ENCODE assay signal across 8 cellular contexts in genomic region chr6:31834704-31835375, GRCh38. TPM values are rescaled to one million over a fixed set of nuclear protein-coding genes. Genes with fewer than 3 reads are reported as not detected.
DNase-seq lines count a peak whose midpoint lies in the region; ATAC-seq and TF ChIP-seq lines count a peak whose summit lies in the region.

No MANE protein-coding gene starts in this region.

- no peaks in the 10 kb centered on the region for H3K9me3 Mint-ChIP-seq in activated CD4-positive, alpha-beta memory T cell treated with anti-CD3 and anti-CD28 coated beads for 36 hours

- H3K4me3 ChIP-seq in ectodermal cell (ENCODE audit: insufficient read depth, low read depth, low read length) (peak overlapping the region; percentile 100), lung (peak overlapping the region; percentile 86)

- peak; percentile 91 for DNase-seq in DMS53 (lab: John Stamatoyannopoulos, UW)
- DNase-seq in NCI-H510A (lab: John Stamatoyannopoulos, UW) = peak; percentile 69
- DNase-seq in activated CD4-positive, alpha-beta memory T cell treated with anti-CD3 and anti-CD28 coated beads for 36 hours = peak; percentile 84
- peak; percentile 82 for DNase-seq in lung (ENCODE audit: low spot score)
- DNase-seq in stimulated activated CD4-positive, alpha-beta T cell treated with anti-CD3 and anti-CD28 coated beads, TNF-alpha, amount 100 ng/mL, for 1 hour (ENCODE audit: low read depth in 3 of 3, low spot score in 1 of 3) = peak; percentile 64 to 71 (median 65)

- H3K27me3 ChIP-seq in ectodermal cell (ENCODE audit: control insufficient read depth, insufficient read depth, low read length, poor library complexity, severe bottlenecking) (no peaks in the 10 kb centered on the region), lung (ENCODE audit: control insufficient read depth, insufficient read depth) (no peaks in the 10 kb centered on the region)

- peak overlapping the region; percentile 97 for H3K4me3 Mint-ChIP-seq in activated CD4-positive, alpha-beta memory T cell treated with anti-CD3 and anti-CD28 coated beads for 36 hours

- intact Hi-C loops in activated CD4-positive, alpha-beta memory T cell treated with anti-CD3 and anti-CD28 coated beads for 36 hours (cut with micrococcal nuclease) = loop anchor here (1.0 to 5.0 kb wide), 4 partner anchors 20 to 170 kb away; partner anchors contain the start of genes EHMT2, GPANK1, HSPA1A and HSPA1L

- H3K4me1 ChIP-seq in ectodermal cell (ENCODE audit: control insufficient read depth, insufficient read depth, low read length) = peaks cover 19% of the 10 kb centered on the region
- H3K4me1 ChIP-seq in lung (ENCODE audit: control insufficient read depth in 2 of 2, insufficient read depth in 2 of 2, low read length in 2 of 2) = peaks cover 7 to 8% of the 10 kb centered on the region in 2 donors

- H3K9me3 ChIP-seq in ectodermal cell (ENCODE audit: control insufficient read depth, low read length) (no peaks in the 10 kb centered on the region), lung (ENCODE audit: control insufficient read depth in 2 of 2, insufficient read depth in 1 of 2, low read length in 1 of 2) (no peaks in the 10 kb centered on the region)

- no peak for TF ChIP-seq CTCF in lung (IDR thresholded peaks at IDR 0.05; ENCODE audit: control extremely low read depth, extremely low read depth)

- CTCF ChIA-PET in activated CD4-positive, alpha-beta memory T cell treated with anti-CD3 and anti-CD28 coated beads for 36 hours (lab: Charles Lee) = interaction anchor here (0.6 to 2.1 kb wide), 3 partner anchors 29 to 117 kb away, joined by 4 to 11 read pairs (median 5); partner anchors contain the start of gene NEU1

- 0% methylated on average over 37 of the region's 37 CpGs for WGBS in ectodermal cell, 2 experiments
- WGBS in lung, 2 donors = 0% methylated on average over 36 to 37 of the region's 37 CpGs

- peaks cover 62% of the 10 kb centered on the region for H3K36me3 Mint-ChIP-seq in activated CD4-positive, alpha-beta memory T cell treated with anti-CD3 and anti-CD28 coated beads for 36 hours

- H3K36me3 ChIP-seq in ectodermal cell (ENCODE audit: control insufficient read depth, insufficient read depth, low read length) = peaks cover 31% of the 10 kb centered on the region
- peaks cover 10 to 21% of the 10 kb centered on the region in 2 donors for H3K36me3 ChIP-seq in lung (ENCODE audit: control insufficient read depth in 2 of 2, insufficient read depth in 2 of 2, low read length in 2 of 2)

- H3K27ac ChIP-seq in ectodermal cell (ENCODE audit: insufficient read depth, low read depth, low read length, poor library complexity, severe bottlenecking) = peak overlapping the region; percentile 99
- H3K27ac ChIP-seq in lung (ENCODE audit: low read depth in 1 of 2, low read length in 1 of 2) = peak overlapping the region; percentile 92 to 93

- H3K4me1 Mint-ChIP-seq in activated CD4-positive, alpha-beta memory T cell treated with anti-CD3 and anti-CD28 coated beads for 36 hours (ENCODE audit: low read depth) = peaks cover 40% of the 10 kb centered on the region

- H3K27ac Mint-ChIP-seq in activated CD4-positive, alpha-beta memory T cell treated with anti-CD3 and anti-CD28 coated beads for 36 hours = peak overlapping the region; percentile 97

- POLR2A ChIA-PET in activated CD4-positive, alpha-beta memory T cell treated with anti-CD3 and anti-CD28 coated beads for 36 hours (lab: Charles Lee) = interaction anchor here (0.7 to 2.9 kb wide), 11 partner anchors 11 to 293 kb away, joined by 3 to 8 read pairs (median 4); partner anchors contain the start of genes DDAH2, DDX39B, EHMT2 and LSM2

- no peaks in the 10 kb centered on the region for H3K27me3 Mint-ChIP-seq in activated CD4-positive, alpha-beta memory T cell treated with anti-CD3 and anti-CD28 coated beads for 36 hours

- ATAC-seq in HG02610 (IDR thresholded peaks at IDR 0.05; ENCODE audit: unreplicated experiment) (peak; percentile 35), lung (ENCODE audit: insufficient read depth, low FRiP score) (peak; percentile 73), GM18858 (IDR thresholded peaks at IDR 0.05; ENCODE audit: unreplicated experiment) (no peak)

RNA-seq across cellular contexts. Expression of gene HSPA1B, which starts 7.3 kb away (rescaled TPM):
- total RNA-seq in activated CD4-positive, alpha-beta memory T cell treated with anti-CD3 and anti-CD28 coated beads for 36 hours = 10 to 100 TPM; 59.5 to 62.3 TPM
- polyA plus RNA-seq in ectodermal cell (2013, experiment 1 of 4) = 63.6 TPM
- polyA plus RNA-seq in ectodermal cell (2013, experiment 2 of 4) = 32.4 TPM
- polyA plus RNA-seq in ectodermal cell (2013, experiment 3 of 4) = 41.5 TPM
- 40.4 TPM for polyA plus RNA-seq in ectodermal cell (2013, experiment 4 of 4)
- 1,000 to 10,000 TPM in 1 of 2 donors, 10 to 100 TPM in 1; 99.7 to 1,377 TPM for total RNA-seq in lung
- polyA plus RNA-seq in lung = 10 to 100 TPM; 33.2 to 99.0 TPM

RNA-seq across cellular contexts. Expression of gene HSPA1A, which starts 19.5 kb away (rescaled TPM):
- 10 to 100 TPM; 68.5 to 69.9 TPM for total RNA-seq in activated CD4-positive, alpha-beta memory T cell treated with anti-CD3 and anti-CD28 coated beads for 36 hours
- 62.5 TPM for polyA plus RNA-seq in ectodermal cell (2013, experiment 1 of 4)
- 38.8 TPM for polyA plus RNA-seq in ectodermal cell (2013, experiment 2 of 4)
- 46.0 TPM for polyA plus RNA-seq in ectodermal cell (2013, experiment 3 of 4)
- 53.0 TPM for polyA plus RNA-seq in ectodermal cell (2013, experiment 4 of 4)
- total RNA-seq in lung = 1,000 to 10,000 TPM in 1 of 2 donors, 100 to 1,000 TPM in 1; 118 to 1,149 TPM
- 100 to 1,000 TPM in 1 of 2 donors, 10 to 100 TPM in 1; 90.6 to 161 TPM for polyA plus RNA-seq in lung

RNA-seq across cellular contexts. Expression of gene HSPA1L, which starts 19.8 kb away (rescaled TPM):
- total RNA-seq in activated CD4-positive, alpha-beta memory T cell treated with anti-CD3 and anti-CD28 coated beads for 36 hours = 1 to 10 TPM; 2.0 TPM
- polyA plus RNA-seq in ectodermal cell (2013, experiment 1 of 4) = 1.1 TPM
- polyA plus RNA-seq in ectodermal cell (2013, experiment 2 of 4) = 1.5 TPM
- 1.2 TPM for polyA plus RNA-seq in ectodermal cell (2013, experiment 3 of 4)
- polyA plus RNA-seq in ectodermal cell (2013, experiment 4 of 4) = 1.5 TPM
- 1 to 10 TPM; 1.9 to 2.3 TPM for total RNA-seq in lung
- 1 to 10 TPM; 1.0 to 1.2 TPM for polyA plus RNA-seq in lung

RNA-seq across cellular contexts. Expression of gene NEU1, which starts 27.8 kb away (rescaled TPM):
- total RNA-seq in activated CD4-positive, alpha-beta memory T cell treated with anti-CD3 and anti-CD28 coated beads for 36 hours = 10 to 100 TPM; 13.0 to 13.4 TPM
- 36.6 TPM for polyA plus RNA-seq in ectodermal cell (2013, experiment 1 of 4)
- 35.4 TPM for polyA plus RNA-seq in ectodermal cell (2013, experiment 2 of 4)
- 29.8 TPM for polyA plus RNA-seq in ectodermal cell (2013, experiment 3 of 4)
- 33.8 TPM for polyA plus RNA-seq in ectodermal cell (2013, experiment 4 of 4)
- total RNA-seq in lung = 10 to 100 TPM; 53.2 to 71.3 TPM
- 10 to 100 TPM; 69.6 to 82.5 TPM for polyA plus RNA-seq in lung

RNA-seq across cellular contexts. Expression of gene LSM2, which starts 28.1 kb away (rescaled TPM):
- 100 to 1,000 TPM; 142 to 143 TPM for total RNA-seq in activated CD4-positive, alpha-beta memory T cell treated with anti-CD3 and anti-CD28 coated beads for 36 hours
- polyA plus RNA-seq in ectodermal cell (2013, experiment 1 of 4) = 150 TPM
- 155 TPM for polyA plus RNA-seq in ectodermal cell (2013, experiment 2 of 4)
- 131 TPM for polyA plus RNA-seq in ectodermal cell (2013, experiment 3 of 4)
- polyA plus RNA-seq in ectodermal cell (2013, experiment 4 of 4) = 136 TPM
- 10 to 100 TPM; 22.0 to 39.4 TPM for total RNA-seq in lung
- polyA plus RNA-seq in lung = 10 to 100 TPM; 52.0 to 66.7 TPM
